In the genomic region with DNA sequence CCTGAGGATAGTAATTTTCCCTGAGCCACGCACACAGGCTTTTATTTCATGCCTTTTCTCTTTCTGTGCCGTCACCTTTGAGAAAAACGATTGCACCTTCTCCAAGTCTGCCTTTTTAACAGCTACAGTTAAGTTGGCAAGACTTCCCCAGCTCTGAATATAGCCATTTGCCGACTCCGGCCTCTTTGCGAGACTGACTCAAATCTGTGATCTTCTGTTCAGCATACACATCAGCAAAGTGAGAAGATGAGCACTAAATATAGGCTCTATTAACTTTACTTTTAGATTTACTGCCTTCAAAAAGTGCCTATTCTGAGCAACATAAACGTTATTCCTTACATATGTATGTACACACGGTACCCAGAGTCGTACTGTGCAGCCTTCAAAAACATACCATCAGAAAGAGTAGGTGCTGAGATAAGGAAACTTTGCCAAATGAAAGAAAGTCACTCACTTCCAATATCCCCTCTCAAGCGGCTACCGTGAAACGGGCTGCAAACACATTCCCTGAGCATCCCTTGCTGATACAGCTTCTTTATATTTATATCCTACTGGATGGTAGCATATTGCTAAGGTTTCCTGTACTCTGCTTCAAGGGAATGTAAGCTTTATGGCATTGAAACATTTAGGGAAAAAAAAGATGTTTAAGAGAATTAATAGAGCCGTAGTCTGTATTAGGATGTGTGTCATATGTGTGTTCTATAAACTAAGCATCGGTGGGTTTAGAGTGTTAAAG, we compare ENCODE assay signal across 16 cellular contexts.
"Had no signal": no experiment of that assay in that cellular context is flagged by ENCODE, and none has a peak within 500 bp of the region (broad histone marks: within the 10 kb centered on the region; RNA-seq: fewer than 3 reads in every experiment).

No MANE protein-coding gene starts in this region.

- H3K27ac ChIP-seq: colonic mucosa, foreskin keratinocyte had no signal

- H3K27me3 Mint-ChIP-seq: activated naive CD8-positive, alpha-beta T cell treated with anti-CD3 and anti-CD28 coated beads, Interleukin-2, amount 50 U/mL, for 24 hours; activated T-helper 17 cell treated with anti-CD3 and anti-CD28 coated beads, Interleukin-2, amount 50 U/mL, for 72 hours; naive thymus-derived CD8-positive, alpha-beta T cell had no signal

- H3K4me3 Mint-ChIP-seq: activated naive CD4-positive, alpha-beta T cell treated with anti-CD3 and anti-CD28 coated beads for 36 hours; activated naive CD8-positive, alpha-beta T cell treated with anti-CD3 and anti-CD28 coated beads, Interleukin-2, amount 50 U/mL, for 24 hours; activated T-helper 17 cell treated with anti-CD3 and anti-CD28 coated beads, Interleukin-2, amount 50 U/mL, for 72 hours; naive thymus-derived CD8-positive, alpha-beta T cell had no signal

- H3K4me3 ChIP-seq: colonic mucosa, mucosa of descending colon had no signal

- H3K9me3 Mint-ChIP-seq: activated naive CD4-positive, alpha-beta T cell treated with anti-CD3 and anti-CD28 coated beads for 36 hours; activated naive CD8-positive, alpha-beta T cell treated with anti-CD3 and anti-CD28 coated beads, Interleukin-2, amount 50 U/mL, for 24 hours; activated T-helper 17 cell treated with anti-CD3 and anti-CD28 coated beads, Interleukin-2, amount 50 U/mL, for 72 hours; naive thymus-derived CD8-positive, alpha-beta T cell had no signal

- H3K4me1 Mint-ChIP-seq: activated T-helper 17 cell treated with anti-CD3 and anti-CD28 coated beads, Interleukin-2, amount 50 U/mL, for 72 hours; naive thymus-derived CD8-positive, alpha-beta T cell had no signal

- H3K27ac Mint-ChIP-seq: activated naive CD4-positive, alpha-beta T cell treated with anti-CD3 and anti-CD28 coated beads for 36 hours; activated naive CD8-positive, alpha-beta T cell treated with anti-CD3 and anti-CD28 coated beads, Interleukin-2, amount 50 U/mL, for 24 hours; activated T-helper 17 cell treated with anti-CD3 and anti-CD28 coated beads, Interleukin-2, amount 50 U/mL, for 72 hours; naive thymus-derived CD8-positive, alpha-beta T cell had no signal

- H3K9me3 ChIP-seq: colonic mucosa, mucosa of descending colon had no signal

- H3K36me3 ChIP-seq: colonic mucosa had no signal

- DNase-seq: activated CD4-positive, alpha-beta T cell treated with anti-CD3 and anti-CD28 coated beads, Interleukin-2, amount 50 U/mL, for 1 hour; activated naive CD4-positive, alpha-beta T cell treated with anti-CD3 and anti-CD28 coated beads for 36 hours; activated naive CD8-positive, alpha-beta T cell treated with anti-CD3 and anti-CD28 coated beads, Interleukin-2, amount 50 U/mL, for 24 hours; activated T-cell treated with anti-CD3 and anti-CD28 coated beads for 4 hours; colonic mucosa; effector CD8-positive, alpha-beta T cell; foreskin keratinocyte; mammary epithelial cell; mucosa of descending colon; naive thymus-derived CD8-positive, alpha-beta T cell; retina; small intestine; stimulated activated CD4-positive, alpha-beta T cell treated with anti-CD3 and anti-CD28 coated beads, Interleukin-4, amount 100 ng/mL, for 4 hours; stimulated activated CD8-positive, alpha-beta memory T cell treated with anti-CD3 and anti-CD28 coated beads, Interleukin-4, amount 100 ng/mL, for 48 hours; stimulated activated naive CD8-positive, alpha-beta T cell treated with anti-CD3 and anti-CD28 coated beads, Interleukin-15, Interleukin-2, amounts not matched to agents 100 U/mL and 50 U/mL, for 24 hours had no signal

- ATAC-seq: activated naive CD8-positive, alpha-beta T cell treated with anti-CD3 and anti-CD28 coated beads, Interleukin-2, amount 50 U/mL, for 24 hours; activated T-helper 17 cell treated with anti-CD3 and anti-CD28 coated beads, Interleukin-2, amount 50 U/mL, for 72 hours; foreskin keratinocyte; mucosa of descending colon; naive thymus-derived CD8-positive, alpha-beta T cell; stimulated activated naive CD8-positive, alpha-beta T cell treated with anti-CD3 and anti-CD28 coated beads, Interleukin-15, Interleukin-2, amounts not matched to agents 100 U/mL and 50 U/mL, for 24 hours had no signal

- H3K27me3 ChIP-seq: colonic mucosa, foreskin keratinocyte had no signal

- H3K4me1 ChIP-seq: colonic mucosa, foreskin keratinocyte had no signal
